30 cellular contexts compared by ENCODE assay signal in the genomic region with DNA sequence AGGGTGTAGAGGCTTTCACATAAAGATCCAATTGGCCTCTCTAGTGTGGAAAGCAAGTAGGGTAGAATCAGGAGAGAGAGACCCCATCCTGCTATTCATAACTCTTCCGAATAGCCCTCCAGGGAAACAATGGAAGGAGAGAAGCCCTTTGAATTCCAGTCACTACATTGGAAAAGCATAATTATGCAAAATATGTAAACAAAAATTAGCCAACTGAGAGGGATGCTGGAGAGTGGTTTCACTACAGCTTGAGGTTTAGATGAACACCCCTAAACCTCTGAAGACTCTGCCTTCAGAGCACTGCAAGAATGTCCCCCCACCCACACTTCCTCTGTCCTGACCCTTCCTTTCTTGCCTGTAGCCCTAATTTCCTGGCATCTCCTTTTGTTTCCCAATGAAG.
"Had no signal": no experiment of that assay in that cellular context is flagged by ENCODE, and none has a peak within 500 bp of the region (broad histone marks: within the 10 kb centered on the region; RNA-seq: fewer than 3 reads in every experiment).

No MANE protein-coding gene starts in this region.

- H3K36me3 ChIP-seq: brain microvascular endothelial cell, WERI-Rb-1 had no signal

- DNase-seq: activated B cell treated with CpG ODN at 0.5 μM for 24 hours; activated CD4-positive, alpha-beta T cell treated with anti-CD3 and anti-CD28 coated beads for 48 hours; activated CD4-positive, alpha-beta T cell treated with anti-CD3 and anti-CD28 coated beads, Interleukin-2, amount 50 U/mL, for 1 hour; activated CD4-positive, alpha-beta T cell treated with anti-CD3 and anti-CD28 coated beads, Interleukin-2, amount 50 U/mL, for 48 hours; activated CD8-positive, alpha-beta memory T cell treated with anti-CD3 and anti-CD28 coated beads for 24 hours; activated CD8-positive, alpha-beta T cell treated with anti-CD3 and anti-CD28 coated beads for 36 hours; activated effector memory CD4-positive, alpha-beta T cell treated with Interleukin-2 at 50 U/mL for 16 hours; activated gamma-delta T cell treated with Interleukin-2 at 50 U/mL for 16 hours; activated naive CD4-positive, alpha-beta T cell treated with anti-CD3 and anti-CD28 coated beads, Interleukin-2, amount 50 U/mL, for 16 hours; activated naive CD4-positive, alpha-beta T cell treated with Interleukin-2 at 50 U/mL for 16 hours; activated T-cell treated with anti-CD3 and anti-CD28 coated beads, Interleukin-2, amount 50 U/mL, for 4 hours; amniotic stem cell; anterior cingulate cortex; brain microvascular endothelial cell; effector CD4-positive, alpha-beta T cell; effector memory CD8-positive, alpha-beta T cell; foreskin fibroblast; head of caudate nucleus; T-helper 1 cell; T-helper 17 cell; T1000; WERI-Rb-1 had no signal

- H3K27me3 ChIP-seq: brain microvascular endothelial cell had no signal

- ATAC-seq: activated CD4-positive, CD25-positive, alpha-beta regulatory T cell treated with anti-CD3 and anti-CD28 coated beads, Interleukin-2, amount 50 U/mL, for 24 hours; activated CD8-positive, alpha-beta T cell treated with anti-CD3 and anti-CD28 coated beads for 36 hours; activated T-cell treated with anti-CD3 and anti-CD28 coated beads, Interleukin-2, amount 50 U/mL, for 4 hours; activated T-helper 17 cell treated with anti-CD3 and anti-CD28 coated beads, Interleukin-2, amount 50 U/mL, for 72 hours; effector memory CD8-positive, alpha-beta T cell; T-helper 17 cell had no signal

- H3K4me3 ChIP-seq: coronary artery had no signal

- H3K4me3 Mint-ChIP-seq: activated B cell treated with CpG ODN at 0.5 μM for 24 hours; activated CD8-positive, alpha-beta T cell treated with anti-CD3 and anti-CD28 coated beads for 36 hours; activated naive CD8-positive, alpha-beta T cell; activated T-cell treated with anti-CD3 and anti-CD28 coated beads, Interleukin-2, amount 50 U/mL, for 4 hours; activated T-helper 17 cell treated with anti-CD3 and anti-CD28 coated beads, Interleukin-2, amount 50 U/mL, for 72 hours; central memory CD8-positive, alpha-beta T cell; dendritic cell treated with granulocyte-macrophage colony-stimulating factor and Interleukin-4, amounts not matched to agents 40 ng/mL and 50 ng/mL, for 4 days; effector memory CD8-positive, alpha-beta T cell; T-helper 17 cell; T-helper 2 cell treated with Interferon-gamma antibody and Interleukin-4, amounts not matched to agents 5 μg/mL and 100 μg/mL, for 36 hours had no signal

- H3K36me3 Mint-ChIP-seq: activated naive CD8-positive, alpha-beta T cell had no signal

- H3K9me3 Mint-ChIP-seq: activated B cell treated with CpG ODN at 0.5 μM for 24 hours; activated CD8-positive, alpha-beta T cell treated with anti-CD3 and anti-CD28 coated beads for 36 hours; activated T-helper 17 cell treated with anti-CD3 and anti-CD28 coated beads, Interleukin-2, amount 50 U/mL, for 72 hours; central memory CD8-positive, alpha-beta T cell; effector memory CD8-positive, alpha-beta T cell had no signal

- H3K4me1 Mint-ChIP-seq: activated T-helper 17 cell treated with anti-CD3 and anti-CD28 coated beads, Interleukin-2, amount 50 U/mL, for 72 hours; central memory CD8-positive, alpha-beta T cell had no signal

- H3K27ac Mint-ChIP-seq: activated B cell treated with CpG ODN at 0.5 μM for 24 hours; activated CD8-positive, alpha-beta T cell treated with anti-CD3 and anti-CD28 coated beads for 36 hours; activated naive CD8-positive, alpha-beta T cell; activated T-helper 17 cell treated with anti-CD3 and anti-CD28 coated beads, Interleukin-2, amount 50 U/mL, for 72 hours; dendritic cell treated with granulocyte-macrophage colony-stimulating factor and Interleukin-4, amounts not matched to agents 40 ng/mL and 50 ng/mL, for 4 days; effector memory CD8-positive, alpha-beta T cell; T-helper 17 cell; T-helper 2 cell treated with Interferon-gamma antibody and Interleukin-4, amounts not matched to agents 5 μg/mL and 100 μg/mL, for 36 hours had no signal

- H3K27me3 Mint-ChIP-seq: activated B cell treated with CpG ODN at 0.5 μM for 24 hours; activated CD8-positive, alpha-beta T cell treated with anti-CD3 and anti-CD28 coated beads for 36 hours; activated naive CD8-positive, alpha-beta T cell; activated T-helper 17 cell treated with anti-CD3 and anti-CD28 coated beads, Interleukin-2, amount 50 U/mL, for 72 hours; dendritic cell treated with granulocyte-macrophage colony-stimulating factor and Interleukin-4, amounts not matched to agents 40 ng/mL and 50 ng/mL, for 4 days; T-helper 17 cell had no signal

- H3K27ac ChIP-seq: brain microvascular endothelial cell, coronary artery, epithelial cell of prostate, WERI-Rb-1 had no signal
